ENCODE assay signal across 8 cellular contexts in genomic region chrX:107714196-107714811, GRCh38.
DNase-seq lines count a peak whose midpoint lies in the region; ATAC-seq and TF ChIP-seq lines count a peak whose summit lies in the region.

No MANE protein-coding gene starts in this region.

- H2AFZ ChIP-seq in neural progenitor cell (replicated peaks): no peak overlapping the region

- H3K9me3 ChIP-seq in CD4-positive, CD25-positive, alpha-beta regulatory T cell (ENCODE audit: control insufficient read depth in 2 of 2, low read length in 2 of 2): no peaks in the 10 kb centered on the region
- no peaks in the 10 kb centered on the region for H3K9me3 ChIP-seq in neural progenitor cell (ENCODE audit: low read depth)

- peaks cover 67% of the 10 kb centered on the region for H3K4me1 ChIP-seq in CD4-positive, CD25-positive, alpha-beta regulatory T cell (ENCODE audit: control insufficient read depth, insufficient read depth, low read length, poor library complexity, severe bottlenecking)
- peaks cover 10% of the 10 kb centered on the region for H3K4me1 ChIP-seq in neural progenitor cell

- peaks cover 23% of the 10 kb centered on the region for H3K27me3 Mint-ChIP-seq in CD4-positive, CD25-positive, alpha-beta regulatory T cell
- peaks cover 5% of the 10 kb centered on the region for H3K27me3 Mint-ChIP-seq in neural progenitor cell (ENCODE audit: insufficient read depth, low read depth)

- TF ChIP-seq CTCF in RWPE1 (conservative IDR thresholded peaks at IDR 0.05; ENCODE audit: low read depth) (no peak), neural progenitor cell (IDR thresholded peaks at IDR 0.05) (peak; percentile 21)

- CTCF ChIA-PET in RWPE1 (lab: Yijun Ruan, JAX): interaction anchor here (1.0 kb wide), 1 partner anchor 41 kb away, joined by 5 read pairs; no protein-coding TSS in a partner anchor

- H4K20me1 ChIP-seq in neural progenitor cell (ENCODE audit: low read depth): no peaks in the 10 kb centered on the region

- H3K27me3 ChIP-seq in CD4-positive, CD25-positive, alpha-beta regulatory T cell (ENCODE audit: control insufficient read depth, insufficient read depth, low read length): no peaks in the 10 kb centered on the region
- peaks cover 7% of the 10 kb centered on the region for H3K27me3 ChIP-seq in neural progenitor cell

- peak in 2 of 3 donors; percentile 5 to 51 for DNase-seq in CD4-positive, CD25-positive, alpha-beta regulatory T cell
- DNase-seq in RWPE1 (ENCODE audit: low spot score) (no peak), neural progenitor cell (ENCODE audit: low spot score) (no peak), ureter (ENCODE audit: low spot score) (no peak), NCI-H1092 (lab: John Stamatoyannopoulos, UW) (no peak)
- DNase-seq in effector CD8-positive, alpha-beta T cell (lab: John Stamatoyannopoulos, UW): peak; percentile 8

- ATAC-seq in CD4-positive, CD25-positive, alpha-beta regulatory T cell (ENCODE audit: low read depth in 2 of 2): no peak
- no peak for ATAC-seq in HG03457 (IDR thresholded peaks at IDR 0.05; ENCODE audit: unreplicated experiment)
- ATAC-seq in HG02588 (IDR thresholded peaks at IDR 0.05; ENCODE audit: unreplicated experiment): no peak

- H3K79me2 ChIP-seq in neural progenitor cell (ENCODE audit: low read depth): no peaks in the 10 kb centered on the region

- peak overlapping the region; percentile 98 for H3K4me3 ChIP-seq in CD4-positive, CD25-positive, alpha-beta regulatory T cell (ENCODE audit: low read depth, low read length)
- no peak overlapping the region for H3K4me3 ChIP-seq in neural progenitor cell

- H3K36me3 Mint-ChIP-seq in CD4-positive, CD25-positive, alpha-beta regulatory T cell: peaks cover 30% of the 10 kb centered on the region
- peaks cover 7% of the 10 kb centered on the region for H3K36me3 Mint-ChIP-seq in neural progenitor cell

- peak overlapping the region; percentile 97 for H3K27ac ChIP-seq in CD4-positive, CD25-positive, alpha-beta regulatory T cell (ENCODE audit: insufficient read depth, low read length, poor library complexity, severe bottlenecking)
- peak overlapping the region; percentile 98 for H3K27ac ChIP-seq in RWPE1
- no peak overlapping the region for H3K27ac ChIP-seq in neural progenitor cell

- POLR2A ChIA-PET in RWPE1 (lab: Yijun Ruan, JAX; ENCODE audit: low non-redundant PET): no interaction called here

- H3K4me1 Mint-ChIP-seq in CD4-positive, CD25-positive, alpha-beta regulatory T cell: peaks cover 25 to 71% (median 45%) of the 10 kb centered on the region in 4 donors
- peaks cover 31% of the 10 kb centered on the region for H3K4me1 Mint-ChIP-seq in neural progenitor cell

- no peaks in the 10 kb centered on the region for H3F3A ChIP-seq in neural progenitor cell (ENCODE audit: low read depth)

- H3K36me3 ChIP-seq in CD4-positive, CD25-positive, alpha-beta regulatory T cell (ENCODE audit: control insufficient read depth, insufficient read depth, low read length): peaks cover 29% of the 10 kb centered on the region
- no peaks in the 10 kb centered on the region for H3K36me3 ChIP-seq in neural progenitor cell

- no peak overlapping the region for H3K9ac ChIP-seq in neural progenitor cell

- H3K4me3 Mint-ChIP-seq in CD4-positive, CD25-positive, alpha-beta regulatory T cell: peak overlapping the region; percentile 87 to 97 (median 96)
- H3K4me3 Mint-ChIP-seq in neural progenitor cell: no peak overlapping the region

- H3K9me3 Mint-ChIP-seq in CD4-positive, CD25-positive, alpha-beta regulatory T cell: peaks cover 0 to 7% (median 0%) of the 10 kb centered on the region in 7 donors
- H3K9me3 Mint-ChIP-seq in neural progenitor cell: no peaks in the 10 kb centered on the region

- H3K27ac Mint-ChIP-seq in CD4-positive, CD25-positive, alpha-beta regulatory T cell: peak overlapping the region; percentile 83 to 98 (median 98)
- H3K27ac Mint-ChIP-seq in neural progenitor cell: no peak overlapping the region

- no peak overlapping the region for H3K4me2 ChIP-seq in neural progenitor cell

Comparison
In these comparisons a context has a peak if more than half of its experiments do, and no peak if none do; other contexts are left out.
1. DNase-seq: peak in CD4-positive, CD25-positive, alpha-beta regulatory T cell (2 of 3) and effector CD8-positive, alpha-beta T cell (single experiment); none in RWPE1 (single experiment), neural progenitor cell (single experiment), ureter (single experiment) and NCI-H1092 (single experiment).